Comparison of ENCODE assay signal across 16 cellular contexts in genomic region chr11:31326470-31327148, GRCh38. TPM values are rescaled to one million over a fixed set of nuclear protein-coding genes. Genes with fewer than 3 reads are reported as not detected.
DNase-seq lines count a peak whose midpoint lies in the region; ATAC-seq, FAIRE-seq and TF ChIP-seq lines count a peak whose summit lies in the region.
"Had no signal": no experiment of that assay in that cellular context is flagged by ENCODE, and none has a peak within 500 bp of the region (broad histone marks: within the 10 kb centered on the region; RNA-seq: fewer than 3 reads in every experiment).

No MANE protein-coding gene starts in this region.

- no TSS peak for BruUV-seq in K562 (replicated peaks; lab: Mats Ljungman, UMichigan)

- no peak for TF ChIP-seq POLR2A in K562 (conservative IDR thresholded peaks at IDR 0.05)

- H3K36me3 ChIP-seq in K562 (ENCODE audit: control insufficient read depth, insufficient read depth, low read length) = no peaks in the 10 kb centered on the region
- H3K36me3 ChIP-seq in H7 (replicated peaks; ENCODE audit: control insufficient read depth, insufficient read depth, low read length) = no peaks in the 10 kb centered on the region
- H3K36me3 ChIP-seq: left ventricle myocardium inferior, sigmoid colon had no signal

- no peak for TF ChIP-seq EP300 in K562 (IDR thresholded peaks at IDR 0.05; ENCODE audit: low read length)

- no peak for FAIRE-seq in K562 (lab: Jason Lieb, UNC)

- 0 out of 5 replicates have a peak, but pooled peaks cover 0 to 4% of the 10 kb centered on the region in 2 experiments for H3K27me3 ChIP-seq in K562 (ENCODE audit: control insufficient read depth in 2 of 2, insufficient read depth in 2 of 2, low read length in 2 of 2)
- H3K27me3 ChIP-seq in H7 (ENCODE audit: control insufficient read depth, insufficient read depth, low read length) = no peaks in the 10 kb centered on the region
- H3K27me3 ChIP-seq: sigmoid colon had no signal

- peak overlapping the region; percentile 14; the same call in 1 of the 2 replicates for H2AFZ ChIP-seq in K562 (ENCODE audit: low read depth, low read length)

- WGBS in K562 (ENCODE audit: insufficient coverage, low coverage, missing lambda C conversion rate) = 0% methylated on average over 2 of the region's 2 CpGs

- in situ Hi-C loops in K562 (cut with MboI) = no loop called here

- H3K9ac ChIP-seq in K562 (ENCODE audit: insufficient read depth in 1 of 2, low read depth in 2 of 2, low read length in 2 of 2) = no peak overlapping the region

- no peaks in the 10 kb centered on the region for H3K9me1 ChIP-seq in K562 (ENCODE audit: control insufficient read depth, insufficient read depth, low read length)

- CTCF ChIA-PET in K562 (lab: Yijun Ruan, JAX; ENCODE audit: low intra/inter-chr PET ratio) = no interaction called here

- intact Hi-C loops in K562 (cut with micrococcal nuclease) = no loop called here

- POLR2A ChIA-PET in K562 (lab: Yijun Ruan, JAX) = interaction anchor here (0.5 kb wide), 1 partner anchor 801 kb away, joined by 3 read pairs; no protein-coding TSS in a partner anchor

- no peak overlapping the region for H3K27ac ChIP-seq in K562 (ENCODE audit: extremely low read depth, low read depth, low read length)
- H3K27ac ChIP-seq: left ventricle myocardium inferior, sigmoid colon had no signal

- no peak for TF ChIP-seq RAD21 in K562 (CRISPR knock-in tag; conservative IDR thresholded peaks at IDR 0.05 in 1 of 2, IDR thresholded peaks at IDR 0.05 in 1 of 2)

- no peaks in the 10 kb centered on the region for H3K9me3 ChIP-seq in K562 (replicated peaks; ENCODE audit: control insufficient read depth, insufficient read depth, low read depth, low read length)
- H3K9me3 ChIP-seq: sigmoid colon had no signal

- H4K20me1 ChIP-seq in K562 (replicated peaks; ENCODE audit: control insufficient read depth, insufficient read depth, low read length) = no peaks in the 10 kb centered on the region

- DNase-seq in K562 (ENCODE audit: extremely low read depth in 1 of 4, low spot score in 3 of 4) = no peak
- no peak for DNase-seq in H7
- DNase-seq in NAMALWA (ENCODE audit: low spot score) = no peak
- DNase-seq in cortex of kidney (lab: John Stamatoyannopoulos, UW) = no peak
- DNase-seq: activated effector memory CD4-positive, alpha-beta T cell treated with anti-CD3 and anti-CD28 coated beads, Interleukin-2, amount 50 U/mL, for 16 hours; IMR-90; left ventricle myocardium inferior; NCI-H187; nephron progenitor cell; sigmoid colon; substantia nigra had no signal

- H3K4me3 ChIP-seq in K562 = no peak overlapping the region
- H3K4me3 ChIP-seq in H7 (ENCODE audit: insufficient read depth, low read depth, low read length) = no peak overlapping the region
- H3K4me3 ChIP-seq: left ventricle myocardium inferior, sigmoid colon had no signal

- H3K79me2 ChIP-seq in K562 (ENCODE audit: control insufficient read depth, insufficient read depth, low read length) = no peaks in the 10 kb centered on the region

- no peak overlapping the region for H3K4me2 ChIP-seq in K562 (ENCODE audit: insufficient read depth, low read length)

- ATAC-seq in GM18502 (IDR thresholded peaks at IDR 0.05; ENCODE audit: poor library complexity, unreplicated experiment) (peak; percentile 45), GM19455 (IDR thresholded peaks at IDR 0.05; ENCODE audit: unreplicated experiment) (peak; percentile 79), HG03064 (IDR thresholded peaks at IDR 0.05; ENCODE audit: low read depth, unreplicated experiment) (peak; percentile 69), K562 (no peak), HG02852 (IDR thresholded peaks at IDR 0.05; ENCODE audit: unreplicated experiment) (no peak)
- ATAC-seq: SK-N-SH treated with all-trans-retinoic acid at 6 μM for 48 hours had no signal

- no peaks in the 10 kb centered on the region; a peak in 1 of 5 replicates for H3K4me1 ChIP-seq in K562 (replicated peaks in 1 of 2; ENCODE audit: control insufficient read depth in 2 of 2, insufficient read depth in 2 of 2, low read length in 2 of 2)
- H3K4me1 ChIP-seq: left ventricle myocardium inferior, sigmoid colon had no signal

- TF ChIP-seq CTCF in K562 (IDR thresholded peaks at IDR 0.05 in 2 of 3, conservative IDR thresholded peaks at IDR 0.05 in 1 of 3; ENCODE audit: insufficient read depth in 2 of 3, low read depth in 1 of 3, low read length in 3 of 3) = no peak

TF ChIP-seq in K562, 482 proteins besides CTCF, POLR2A, EP300 and RAD21 (continues in another document):
- TF ChIP-seq ZBTB49 (CRISPR knock-in tag; IDR thresholded peaks at IDR 0.05; ENCODE audit: borderline replicate concordance) = no peak
- no peak for TF ChIP-seq SMC3 (conservative IDR thresholded peaks at IDR 0.05; ENCODE audit: insufficient read depth, low read depth, low read length)
- no peak for TF ChIP-seq SIN3B (IDR thresholded peaks at IDR 0.05; ENCODE audit: low read depth)
- TF ChIP-seq MEIS2 (IDR thresholded peaks at IDR 0.05; ENCODE audit: partially characterized antibody) = no peak

RNA-seq across cellular contexts. Expression of gene DCDC1, which starts 42.9 kb away (rescaled TPM):
- 0.19 TPM in 1 of 2 replicates, not detected in the other for total RNA-seq in K562 (2011; cell fraction: chromatin; rRNA removed; ENCODE audit: low replicate concordance)
- not detected in 2 replicates for total RNA-seq in K562 (2011; cell fraction: nucleolus; rRNA removed)
- total RNA-seq in K562 (2011; cell fraction: nucleoplasm; rRNA removed) = not detected in 2 replicates
- total RNA-seq in K562 (2014; rRNA removed) (0.05 and 0.08 TPM in 2 replicates), K562 (2014; rRNA removed; fragmentation: Illumina TruSeq; extraction: Trizol) (0.06 and 0.18 TPM in 2 replicates), K562 (2015; rRNA removed; fragmentation: Illumina TruSeq; extraction: Trizol) (0.04 and 0.11 TPM in 2 replicates), K562 (2021) (not detected in 2 replicates)
- polyA plus RNA-seq in K562 (2011; rRNA removed) (0.11 TPM in 1 of 2 replicates, not detected in the other), K562 (2014; fragmentation: Illumina TruSeq; extraction: Trizol) (0.06 TPM in 1 of 2 replicates, not detected in the other), K562 (2014; fragmentation: Nextera tagmentation; extraction: Ambion mirVana) (under 1 TPM in 1 of 2 experiments, not detected in 1; 0.06 TPM), K562 (2014; rRNA removed) (not detected in 2 replicates)
- not detected in 2 replicates for polyA plus RNA-seq in K562 (2011; cell fraction: cytosol; rRNA removed)
- polyA plus RNA-seq in K562 (2011; cell fraction: nucleus; rRNA removed) = 0.07 TPM in 1 of 2 replicates, not detected in the other
- 0.04 and 0.06 TPM in 2 replicates for polyA plus RNA-seq in K562 (2012)
- polyA minus RNA-seq in K562 (2011; rRNA and poly(A)+ RNA removed) = 0.14 TPM in 1 of 2 replicates, not detected in the other
- polyA minus RNA-seq in K562 (2011; cell fraction: cytosol; rRNA and poly(A)+ RNA removed) = not detected in 2 replicates
- 0.13 and 0.33 TPM in 2 replicates for polyA minus RNA-seq in K562 (2011; cell fraction: nucleus; rRNA and poly(A)+ RNA removed)
- total RNA-seq in H7 (2014; rRNA removed; shearing (Covaris generic)) = 0.18 and 0.59 TPM in 2 replicates
- total RNA-seq: IMR-90, left ventricle myocardium inferior had no signal
- polyA plus RNA-seq: IMR-90 had no signal

RNA-seq across cellular contexts. Expression of gene DNAJC24, which starts 43.1 kb away (rescaled TPM):
- 11.6 and 39.4 TPM in 2 replicates for total RNA-seq in K562 (2011; cell fraction: chromatin; rRNA removed; ENCODE audit: low replicate concordance)
- total RNA-seq in K562 (2011; cell fraction: nucleolus; rRNA removed) = 6.7 and 11.2 TPM in 2 replicates
- 16.9 and 47.1 TPM in 2 replicates for total RNA-seq in K562 (2011; cell fraction: nucleoplasm; rRNA removed)
- total RNA-seq in K562 (2014; rRNA removed) (13.6 and 14.0 TPM in 2 replicates), K562 (2014; rRNA removed; fragmentation: Illumina TruSeq; extraction: Trizol) (25.3 and 29.4 TPM in 2 replicates), K562 (2015; rRNA removed; fragmentation: Illumina TruSeq; extraction: Trizol) (26.0 and 31.9 TPM in 2 replicates), K562 (2021) (16.4 and 17.6 TPM in 2 replicates)
- polyA plus RNA-seq in K562 (2011; rRNA removed) (22.5 and 22.8 TPM in 2 replicates), K562 (2014; fragmentation: Illumina TruSeq; extraction: Trizol) (18.2 and 21.8 TPM in 2 replicates), K562 (2014; fragmentation: Nextera tagmentation; extraction: Ambion mirVana) (10 to 100 TPM; 12.2 to 15.8 TPM), K562 (2014; rRNA removed) (16.9 and 17.5 TPM in 2 replicates)
- 5.2 and 10.0 TPM in 2 replicates for polyA plus RNA-seq in K562 (2011; cell fraction: cytosol; rRNA removed)
- 26.9 and 29.8 TPM in 2 replicates for polyA plus RNA-seq in K562 (2011; cell fraction: nucleus; rRNA removed)
- 12.8 and 13.0 TPM in 2 replicates for polyA plus RNA-seq in K562 (2012)
- polyA minus RNA-seq in K562 (2011; rRNA and poly(A)+ RNA removed) = 23.1 and 29.8 TPM in 2 replicates
- polyA minus RNA-seq in K562 (2011; cell fraction: cytosol; rRNA and poly(A)+ RNA removed) = 9.3 and 9.6 TPM in 2 replicates
- polyA minus RNA-seq in K562 (2011; cell fraction: nucleus; rRNA and poly(A)+ RNA removed) = 21.8 and 36.5 TPM in 2 replicates
- total RNA-seq in H7 (2014; rRNA removed; shearing (Covaris generic)) = 10.7 and 12.4 TPM in 2 replicates

Comparison
In these comparisons a context has a peak if more than half of its experiments do, and no peak if none do; other contexts are left out.
1. ATAC-seq: peak in GM18502 (single experiment), GM19455 (single experiment) and HG03064 (single experiment); none in K562 (single experiment) and HG02852 (single experiment).